Comparison of ENCODE assay signal across 8 cellular contexts in genomic region chr22:43923631-43924548, GRCh38. TPM values are rescaled to one million over a fixed set of nuclear protein-coding genes. Genes with fewer than 3 reads are reported as not detected.
DNase-seq lines count a peak whose midpoint lies in the region; ATAC-seq and TF ChIP-seq lines count a peak whose summit lies in the region.

TSS of gene PNPLA3 (plus strand) at chr22:43923805. CDS start at chr22:43923912, 107 bp downstream.

- H3K9me3 ChIP-seq in A673 (ENCODE audit: low read depth, low read length, poor library complexity, severe bottlenecking) (no peaks in the 10 kb centered on the region), left lung (no peaks in the 10 kb centered on the region)

- peaks cover 13% of the 10 kb centered on the region for H3K36me3 ChIP-seq in A673 (ENCODE audit: insufficient read depth, low read length, poor library complexity, severe bottlenecking)
- H3K36me3 ChIP-seq in left lung: no peaks in the 10 kb centered on the region

- H3K27ac ChIP-seq in A673 (ENCODE audit: low read depth, low read length, poor library complexity, severe bottlenecking) (peak within 1 kb of the TSS; percentile 63), left lung (no peak within 1 kb of the TSS)

- peak; percentile 92 for DNase-seq in A673 (ENCODE audit: low spot score)
- peak; percentile 85 for DNase-seq in H4 (ENCODE audit: low spot score)
- DNase-seq in NCI-H524 (lab: John Stamatoyannopoulos, UW): peak; percentile 88 to 90
- DNase-seq in activated CD4-positive, alpha-beta T cell treated with anti-CD3 and anti-CD28 coated beads, Interleukin-2, amount 50 U/mL, for 4 hours: peak; percentile 72 to 74
- DNase-seq in left lung: peak; percentile 91 to 93
- DNase-seq in stimulated activated CD4-positive, alpha-beta T cell treated with anti-CD3 and anti-CD28 coated beads, Interleukin-1b, Interleukin-23, amount 100 ng/mL, for 24 hours (ENCODE audit: low read depth in 4 of 4, low spot score in 1 of 4): peak; percentile 43 to 80 (median 64)

- H3K27ac Mint-ChIP-seq in dendritic cell treated with granulocyte-macrophage colony-stimulating factor and Interleukin-4, amounts not matched to agents 40 ng/mL and 50 ng/mL, for 4 days: peak within 1 kb of the TSS; percentile 57

- TF ChIP-seq CTCF in A673 (conservative IDR thresholded peaks at IDR 0.05; ENCODE audit: low read depth, low read length) (peak; percentile 48), left lung (IDR thresholded peaks at IDR 0.05) (no peak)

- H3K9me3 Mint-ChIP-seq in dendritic cell treated with granulocyte-macrophage colony-stimulating factor and Interleukin-4, amounts not matched to agents 40 ng/mL and 50 ng/mL, for 4 days: no peaks in the 10 kb centered on the region

- ATAC-seq in left lung: peak; percentile 98
- ATAC-seq in GM19455 (IDR thresholded peaks at IDR 0.05; ENCODE audit: unreplicated experiment): no peak

- BruUV-seq in A673 (replicated peaks; lab: Mats Ljungman, UMichigan): no TSS peak

- intact Hi-C loops in A673 (cut with micrococcal nuclease; ENCODE audit: unreplicated experiment) (no loop called here), left lung (cut with DNase I) (no loop called here)
- intact Hi-C loops in dendritic cell treated with granulocyte-macrophage colony-stimulating factor and Interleukin-4, amounts not matched to agents 40 ng/mL and 50 ng/mL, for 4 days (cut with micrococcal nuclease): no loop called here

- H3K4me3 Mint-ChIP-seq in dendritic cell treated with granulocyte-macrophage colony-stimulating factor and Interleukin-4, amounts not matched to agents 40 ng/mL and 50 ng/mL, for 4 days: peak within 1 kb of the TSS; percentile 82

- no peaks in the 10 kb centered on the region for H3K36me3 Mint-ChIP-seq in dendritic cell treated with granulocyte-macrophage colony-stimulating factor and Interleukin-4, amounts not matched to agents 40 ng/mL and 50 ng/mL, for 4 days (ENCODE audit: low read depth)

- H3K27me3 ChIP-seq in A673 (replicated peaks; ENCODE audit: insufficient read depth, low read depth, low read length, poor library complexity) (no peaks in the 10 kb centered on the region), left lung (peaks cover 18 to 71% of the 10 kb centered on the region in 2 donors)

- peaks cover 47% of the 10 kb centered on the region for H3K4me1 Mint-ChIP-seq in dendritic cell treated with granulocyte-macrophage colony-stimulating factor and Interleukin-4, amounts not matched to agents 40 ng/mL and 50 ng/mL, for 4 days (ENCODE audit: low read depth)

- POLR2A ChIA-PET in A673 (lab: Charles Lee; ENCODE audit: low non-redundant PET): no interaction called here

- CTCF ChIA-PET in A673 (lab: Charles Lee): interaction anchor here (1.3 kb wide), 1 partner anchor 22 kb away, joined by 7 read pairs; no protein-coding TSS in a partner anchor

- H3K27me3 Mint-ChIP-seq in dendritic cell treated with granulocyte-macrophage colony-stimulating factor and Interleukin-4, amounts not matched to agents 40 ng/mL and 50 ng/mL, for 4 days: peaks cover 61% of the 10 kb centered on the region

- H3K4me3 ChIP-seq in A673 (ENCODE audit: low read depth, low read length, poor library complexity, severe bottlenecking) (peak within 1 kb of the TSS; percentile 80), left lung (peak within 1 kb of the TSS; percentile 43 to 57)

- H3K4me1 ChIP-seq in A673 (ENCODE audit: insufficient read depth, low read length, poor library complexity, severe bottlenecking) (peaks cover 20% of the 10 kb centered on the region), left lung (peaks cover 7 to 16% of the 10 kb centered on the region in 2 donors)

RNA-seq across cellular contexts. Expression of gene PNPLA3, which starts in this region (rescaled TPM):
- total RNA-seq in A673 (2021) (11.8 and 15.6 TPM in 2 replicates), left lung (1 to 10 TPM; 1.2 to 2.4 TPM)
- total RNA-seq in H4 (2014; rRNA removed; shearing (Covaris generic)): 5.2 and 7.8 TPM in 2 replicates
